8 cellular contexts compared by ENCODE assay signal in genomic region chr12:14257303-14257733, GRCh38.
A peak's percentile ranks its signal among the peaks of the same experiment; 100 is the strongest.
DNase-seq lines count a peak whose midpoint lies in the region; ATAC-seq, FAIRE-seq and TF ChIP-seq lines count a peak whose summit lies in the region.

No MANE protein-coding gene starts in this region.

- H3K36me3 Mint-ChIP-seq in Caco-2 (ENCODE audit: insufficient read depth, unreplicated experiment): peaks cover 11% of the 10 kb centered on the region

- H3K4me1 Mint-ChIP-seq in Caco-2 (ENCODE audit: low read depth, unreplicated experiment): peaks cover 12% of the 10 kb centered on the region

- intact Hi-C loops in Caco-2 (cut with micrococcal nuclease; ENCODE audit: unreplicated experiment) (loop anchor here (5.0 kb wide), 1 partner anchor 110 kb away; the partner anchor contains the start of gene ATF7IP), esophagus squamous epithelium (cut with DNase I) (loop anchor here (5.0 kb wide), 1 partner anchor 110 kb away; the partner anchor contains the start of gene ATF7IP), pancreas (cut with DNase I) (loop anchor here in 1 of 3 donors (10.0 kb wide), 2 partner anchors 97 to 127 kb away; no protein-coding TSS in a partner anchor)

- no peak overlapping the region for H3K4me3 Mint-ChIP-seq in Caco-2 (ENCODE audit: unreplicated experiment)

- FAIRE-seq in pancreas (lab: Jason Lieb, UNC): no peak

- CTCF ChIA-PET in Caco-2 (lab: Charles Lee): interaction anchor here (1.1 kb wide), 1 partner anchor 109 kb away, joined by 4 read pairs; the partner anchor contains the start of gene ATF7IP

- no peaks in the 10 kb centered on the region for H3K36me3 ChIP-seq in Caco-2 (ENCODE audit: control insufficient read depth, insufficient read depth, low read length)
- H3K36me3 ChIP-seq in SJCRH30: no peaks in the 10 kb centered on the region
- no peaks in the 10 kb centered on the region for H3K36me3 ChIP-seq in esophagus squamous epithelium
- H3K36me3 ChIP-seq in pancreas: no peaks in the 10 kb centered on the region

- TF ChIP-seq POLR2A in esophagus squamous epithelium (IDR thresholded peaks at IDR 0.05): no peak

- H3K4me1 ChIP-seq in Caco-2: peaks cover 19% of the 10 kb centered on the region
- H3K4me1 ChIP-seq in SJCRH30: peaks cover 43% of the 10 kb centered on the region
- H3K4me1 ChIP-seq in esophagus squamous epithelium: peaks cover 31 to 68% (median 34%) of the 10 kb centered on the region in 3 donors
- H3K4me1 ChIP-seq in pancreas: peaks cover 16 to 39% (median 25%) of the 10 kb centered on the region in 3 donors

- peak overlapping the region; percentile 97 for H3K27ac ChIP-seq in SJCRH30
- peak overlapping the region; percentile 86 to 96 (median 89) for H3K27ac ChIP-seq in esophagus squamous epithelium
- peak overlapping the region; percentile 65 to 93 (median 84) for H3K27ac ChIP-seq in pancreas

- 9% methylated on average over 7 of the region's 7 CpGs for WGBS in esophagus squamous epithelium, 2 donors
- WGBS in pancreas, 2 donors: 8 to 10% methylated on average over 7 of the region's 7 CpGs

- POLR2A ChIA-PET in Caco-2 (lab: Charles Lee): interaction anchor here (0.6 kb wide), 1 partner anchor 966 kb away, joined by 3 read pairs; no protein-coding TSS in a partner anchor

- BruUV-seq in Caco-2 (replicated peaks; lab: Mats Ljungman, UMichigan): no TSS peak

- H3K27me3 ChIP-seq in Caco-2 (replicated peaks; ENCODE audit: control insufficient read depth, insufficient read depth, low read length) (no peaks in the 10 kb centered on the region), SJCRH30 (no peaks in the 10 kb centered on the region), esophagus squamous epithelium (no peaks in the 10 kb centered on the region), pancreas (no peaks in the 10 kb centered on the region)

- H3K9me3 ChIP-seq in Caco-2 (peaks cover 42% of the 10 kb centered on the region), SJCRH30 (replicated peaks) (peaks cover 4% of the 10 kb centered on the region), esophagus squamous epithelium (no peaks in the 10 kb centered on the region), pancreas (no peaks in the 10 kb centered on the region)

- H3K9me3 Mint-ChIP-seq in Caco-2 (ENCODE audit: unreplicated experiment): peaks cover 59% of the 10 kb centered on the region

- DNase-seq in Caco-2 (no peak), SJCRH30 (no peak), esophagus squamous epithelium (lab: John Stamatoyannopoulos, UW) (no peak), pancreas (peak in 1 of 6 donors; percentile 92), NCI-H510A (lab: John Stamatoyannopoulos, UW) (no peak)
- DNase-seq in effector CD8-positive, alpha-beta T cell (lab: John Stamatoyannopoulos, UW): no peak

- ATAC-seq in pancreas: no peak
- no peak for ATAC-seq in GM21619 (IDR thresholded peaks at IDR 0.05; ENCODE audit: unreplicated experiment)
- no peak for ATAC-seq in HG02759 (IDR thresholded peaks at IDR 0.05; ENCODE audit: unreplicated experiment)

- H3K27ac Mint-ChIP-seq in Caco-2 (ENCODE audit: unreplicated experiment): peak overlapping the region; percentile 38

- H3K4me3 ChIP-seq in Caco-2 (ENCODE audit: low read depth, low read length) (no peak overlapping the region), SJCRH30 (peak overlapping the region; percentile 19), esophagus squamous epithelium (peak overlapping the region in 3 of 4 donors; percentile 9 to 46 (median 10)), pancreas (peak overlapping the region in 3 of 4 donors; percentile 1 to 28 (median 15))

- H3K27me3 Mint-ChIP-seq in Caco-2 (ENCODE audit: insufficient read depth, unreplicated experiment): no peaks in the 10 kb centered on the region

- TF ChIP-seq CTCF in Caco-2 (IDR thresholded peaks at IDR 0.05; ENCODE audit: insufficient read depth in 1 of 2, low read depth in 1 of 2, low read length in 1 of 2, severe bottlenecking in 1 of 2, unreplicated experiment in 1 of 2) (no peak), esophagus squamous epithelium (IDR thresholded peaks at IDR 0.05) (no peak), pancreas (IDR thresholded peaks at IDR 0.05) (no peak)
